8 cellular contexts compared by ENCODE assay signal in genomic region chr2:129877795-129878775, GRCh38.
DNase-seq lines count a peak whose midpoint lies in the region; ATAC-seq and TF ChIP-seq lines count a peak whose summit lies in the region.

No MANE protein-coding gene starts in this region.

- no peak for TF ChIP-seq CTCF in osteoblast (IDR thresholded peaks at IDR 0.05; ENCODE audit: extremely low read depth, low read depth, low read length)

- DNase-seq in Right ventricle myocardium superior (no peak), osteoblast (ENCODE audit: insufficient read length, low spot score, missing footprints) (peak; percentile 95), NCI-H1048 (lab: John Stamatoyannopoulos, UW) (no peak)

- no peaks in the 10 kb centered on the region for H3K36me3 Mint-ChIP-seq in IgD-negative memory B cell
- no peaks in the 10 kb centered on the region for H3K36me3 Mint-ChIP-seq in activated T-helper 17 cell treated with anti-CD3 and anti-CD28 coated beads, Interleukin-2, amount 50 U/mL, for 72 hours (ENCODE audit: low read depth)

- H3K9me3 Mint-ChIP-seq in IgD-negative memory B cell: no peaks in the 10 kb centered on the region
- H3K9me3 Mint-ChIP-seq in activated T-helper 17 cell treated with anti-CD3 and anti-CD28 coated beads, Interleukin-2, amount 50 U/mL, for 72 hours: no peaks in the 10 kb centered on the region

- no peaks in the 10 kb centered on the region for H3K36me3 ChIP-seq in BLaER1
- no peaks in the 10 kb centered on the region for H3K36me3 ChIP-seq in osteoblast (ENCODE audit: insufficient read depth, low read length)

- peak overlapping the region; percentile 81 to 88 (median 84) for H3K27ac Mint-ChIP-seq in IgD-negative memory B cell
- peak overlapping the region; percentile 85 for H3K27ac Mint-ChIP-seq in activated T-helper 17 cell treated with anti-CD3 and anti-CD28 coated beads, Interleukin-2, amount 50 U/mL, for 72 hours

- H3K27me3 ChIP-seq in BLaER1: no peaks in the 10 kb centered on the region
- no peaks in the 10 kb centered on the region for H3K27me3 ChIP-seq in osteoblast (ENCODE audit: insufficient read depth, low read length)

- ATAC-seq in GM19035 (IDR thresholded peaks at IDR 0.05; ENCODE audit: unreplicated experiment) (peak; percentile 30), Right ventricle myocardium superior (ENCODE audit: poor library complexity) (peak; percentile 53), GM21576 (IDR thresholded peaks at IDR 0.05; ENCODE audit: unreplicated experiment) (no peak)
- ATAC-seq in activated T-helper 17 cell treated with anti-CD3 and anti-CD28 coated beads, Interleukin-2, amount 50 U/mL, for 72 hours (replicated peaks): peak; percentile 41

- H2AFZ ChIP-seq in osteoblast (ENCODE audit: low read length): peak overlapping the region; percentile 47

- H3K4me3 ChIP-seq in BLaER1 (peak overlapping the region; percentile 62), osteoblast (ENCODE audit: insufficient read depth, low read length) (peak overlapping the region; percentile 48)

- no peaks in the 10 kb centered on the region for H3K79me2 ChIP-seq in osteoblast (ENCODE audit: insufficient read depth, low read length)

- peak overlapping the region; percentile 84 to 94 (median 91) for H3K4me3 Mint-ChIP-seq in IgD-negative memory B cell
- H3K4me3 Mint-ChIP-seq in activated T-helper 17 cell treated with anti-CD3 and anti-CD28 coated beads, Interleukin-2, amount 50 U/mL, for 72 hours: peak overlapping the region; percentile 87

- H3K9ac ChIP-seq in BLaER1: 0 out of 2 replicates have a peak overlapping the region, but pooled peaks have one; percentile 47

- intact Hi-C loops in Right ventricle myocardium superior (cut with DNase I): no loop called here

- H3K27ac ChIP-seq in BLaER1 (peak overlapping the region; percentile 50), osteoblast (ENCODE audit: low read depth, low read length) (no peak overlapping the region)

- H3K4me1 ChIP-seq in BLaER1 (peaks cover 15% of the 10 kb centered on the region), osteoblast (ENCODE audit: insufficient read depth, low read length) (no peaks in the 10 kb centered on the region)

- H3K4me2 ChIP-seq in BLaER1 (peak overlapping the region; percentile 78), osteoblast (ENCODE audit: insufficient read depth, low read length) (peak overlapping the region; percentile 66)

- H3K27me3 Mint-ChIP-seq in IgD-negative memory B cell: no peaks in the 10 kb centered on the region
- no peaks in the 10 kb centered on the region for H3K27me3 Mint-ChIP-seq in activated T-helper 17 cell treated with anti-CD3 and anti-CD28 coated beads, Interleukin-2, amount 50 U/mL, for 72 hours

- H4K20me1 ChIP-seq in BLaER1: no peaks in the 10 kb centered on the region
- no peaks in the 10 kb centered on the region for H4K20me1 ChIP-seq in osteoblast (ENCODE audit: insufficient read depth, low read length)

- no peaks in the 10 kb centered on the region for H3K9me3 ChIP-seq in BLaER1
- H3K9me3 ChIP-seq in osteoblast (ENCODE audit: low read depth, low read length): no peaks in the 10 kb centered on the region

- peaks cover 0 to 10% (median 6%) of the 10 kb centered on the region in 3 donors for H3K4me1 Mint-ChIP-seq in IgD-negative memory B cell
- peaks cover 5% of the 10 kb centered on the region for H3K4me1 Mint-ChIP-seq in activated T-helper 17 cell treated with anti-CD3 and anti-CD28 coated beads, Interleukin-2, amount 50 U/mL, for 72 hours
